24 cellular contexts compared by ENCODE assay signal in the genomic region with DNA sequence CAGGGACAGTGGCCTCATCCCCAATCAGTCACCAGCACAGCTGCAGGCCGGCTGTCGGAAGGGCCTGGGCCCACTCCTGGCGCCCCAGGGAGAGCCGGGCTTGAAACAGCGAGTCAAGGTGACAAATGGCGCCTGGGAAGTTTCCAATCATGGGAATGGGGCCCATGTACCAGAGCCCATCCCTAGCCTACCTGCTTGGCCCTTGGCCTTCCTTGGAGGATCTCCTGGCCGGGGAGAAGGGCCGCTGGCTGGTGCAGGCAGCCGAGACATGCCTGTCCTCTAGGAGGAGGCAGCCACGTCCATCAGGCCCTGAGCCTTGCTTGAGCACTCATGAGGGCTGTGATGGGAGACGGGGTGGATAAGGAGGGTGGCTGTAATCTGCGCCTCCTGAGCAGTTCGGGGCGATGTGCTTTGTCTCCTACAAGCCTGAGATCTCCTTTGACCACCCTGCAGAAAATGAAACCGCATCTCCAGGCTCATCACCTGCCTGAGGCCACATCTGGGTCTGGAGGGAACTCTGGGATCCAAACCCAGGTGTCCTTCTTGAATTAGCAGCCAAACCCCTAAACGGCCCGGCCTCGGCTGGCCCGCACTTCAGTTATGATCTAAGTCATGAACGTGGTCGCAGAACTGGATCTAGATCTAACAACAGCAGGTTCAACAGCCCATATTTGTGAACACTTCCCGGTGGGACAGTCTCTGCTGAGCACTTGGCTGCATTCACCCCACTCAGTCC.
"Had no signal": no experiment of that assay in that cellular context is flagged by ENCODE, and none has a peak within 500 bp of the region (broad histone marks: within the 10 kb centered on the region; RNA-seq: fewer than 3 reads in every experiment).

No MANE protein-coding gene starts in this region.

- H3K27ac ChIP-seq: hepatocyte, upper lobe of left lung had no signal

- H3K36me3 Mint-ChIP-seq: activated naive CD4-positive, alpha-beta T cell treated with anti-CD3 and anti-CD28 coated beads, Interleukin-2, amount 10 ng/mL, durations not matched to agents 7 days and 5 days; immature natural killer cell had no signal

- H3K4me3 ChIP-seq: hepatocyte, mucosa of descending colon, upper lobe of left lung had no signal

- H3K4me1 Mint-ChIP-seq: activated naive CD4-positive, alpha-beta T cell treated with anti-CD3 and anti-CD28 coated beads, Interleukin-2, amount 10 ng/mL, durations not matched to agents 7 days and 5 days; immature natural killer cell had no signal

- H3K4me1 ChIP-seq: upper lobe of left lung had no signal

- H3K9me3 ChIP-seq: mucosa of descending colon, upper lobe of left lung had no signal

- DNase-seq: activated CD4-positive, alpha-beta T cell treated with anti-CD3 and anti-CD28 coated beads for 1 hour; activated CD4-positive, alpha-beta T cell treated with anti-CD3 and anti-CD28 coated beads, Interleukin-2, amount 50 U/mL, for 1 hour; activated CD8-positive, alpha-beta memory T cell treated with anti-CD3 and anti-CD28 coated beads for 24 hours; activated naive CD4-positive, alpha-beta T cell treated with anti-CD3 and anti-CD28 coated beads, Interleukin-2, amount 10 ng/mL, durations not matched to agents 7 days and 5 days; activated T-cell treated with anti-CD3 and anti-CD28 coated beads, Interleukin-2, amount 50 U/mL, for 48 hours; amygdala; cerebellar nuclear complex; effector CD4-positive, alpha-beta T cell; erythroblast; foreskin melanocyte; glutamatergic neuron; immature natural killer cell; kidney glomerular epithelial cell; left ventricle myocardium superior; mucosa of descending colon; retina; stimulated activated CD4-positive, alpha-beta T cell treated with anti-CD3 and anti-CD28 coated beads, Interleukin-12 subunit alpha, Interleukin-12 subunit beta, amount 100 ng/mL, for 4 hours; stimulated activated CD4-positive, alpha-beta T cell treated with anti-CD3 and anti-CD28 coated beads, Interleukin-4, amount 100 ng/mL, for 4 hours; stimulated activated naive CD8-positive, alpha-beta T cell treated with anti-CD3 and anti-CD28 coated beads, Interleukin-15, Interleukin-2, amounts not matched to agents 100 U/mL and 50 U/mL, for 24 hours; T-helper 9 cell had no signal

- H3K9me3 Mint-ChIP-seq: activated naive CD4-positive, alpha-beta T cell treated with anti-CD3 and anti-CD28 coated beads, Interleukin-2, amount 10 ng/mL, durations not matched to agents 7 days and 5 days; immature natural killer cell had no signal

- FAIRE-seq: bronchial epithelial cell had no signal

- H3K27ac Mint-ChIP-seq: activated naive CD4-positive, alpha-beta T cell treated with anti-CD3 and anti-CD28 coated beads, Interleukin-2, amount 10 ng/mL, durations not matched to agents 7 days and 5 days; immature natural killer cell; progenitor cell of endocrine pancreas had no signal

- H3K27me3 Mint-ChIP-seq: activated naive CD4-positive, alpha-beta T cell treated with anti-CD3 and anti-CD28 coated beads, Interleukin-2, amount 10 ng/mL, durations not matched to agents 7 days and 5 days; progenitor cell of endocrine pancreas had no signal

- H3K27me3 ChIP-seq: hepatocyte, upper lobe of left lung had no signal

- H3K4me3 Mint-ChIP-seq: activated naive CD4-positive, alpha-beta T cell treated with anti-CD3 and anti-CD28 coated beads, Interleukin-2, amount 10 ng/mL, durations not matched to agents 7 days and 5 days; immature natural killer cell had no signal

- H3K36me3 ChIP-seq: upper lobe of left lung had no signal
